Comparison of ENCODE assay signal across 13 cellular contexts in genomic region chr5:145908206-145908945, GRCh38. TPM values are rescaled to one million over a fixed set of nuclear protein-coding genes. Genes with fewer than 3 reads are reported as not detected.
DNase-seq lines count a peak whose midpoint lies in the region; ATAC-seq and TF ChIP-seq lines count a peak whose summit lies in the region.
"Had no signal": no experiment of that assay in that cellular context is flagged by ENCODE, and none has a peak within 500 bp of the region (broad histone marks: within the 10 kb centered on the region; RNA-seq: fewer than 3 reads in every experiment).

No MANE protein-coding gene starts in this region.

- intact Hi-C loops in PC-9 (cut with micrococcal nuclease; ENCODE audit: unreplicated experiment): no loop called here
- intact Hi-C loops in esophagus muscularis mucosa (cut with DNase I): no loop called here
- intact Hi-C loops in activated CD8-positive, alpha-beta T cell treated with anti-CD3 and anti-CD28 coated beads for 36 hours (cut with micrococcal nuclease): no loop called here

- H3F3A ChIP-seq in GM23338 (replicated peaks; ENCODE audit: low read depth) (no peaks in the 10 kb centered on the region), PC-9 (ENCODE audit: insufficient read depth, low read depth) (no peaks in the 10 kb centered on the region)

- no peak for TF ChIP-seq EP300 in esophagus muscularis mucosa (IDR thresholded peaks at IDR 0.05)

- H3K27me3 ChIP-seq in GM23338 (ENCODE audit: insufficient read depth) (no peaks in the 10 kb centered on the region), PC-9 (ENCODE audit: insufficient read depth, low read depth) (no peaks in the 10 kb centered on the region), esophagus muscularis mucosa (no peaks in the 10 kb centered on the region)
- H3K27me3 ChIP-seq in CD8-positive, alpha-beta memory T cell (ENCODE audit: insufficient read depth, low read length, poor library complexity, severe bottlenecking): no peaks in the 10 kb centered on the region
- H3K27me3 ChIP-seq: heart left ventricle, Peyer's patch had no signal

- H2AFZ ChIP-seq in GM23338 (peak overlapping the region; percentile 9; the same call in 1 of the 2 replicates), PC-9 (no peak overlapping the region)

- CTCF ChIA-PET in PC-9 (lab: Charles Lee): interaction anchor here (0.7 to 1.6 kb wide), 2 partner anchors 17 to 133 kb away, joined by 3 read pairs; no protein-coding TSS in a partner anchor
- CTCF ChIA-PET in CD8-positive, alpha-beta memory T cell (lab: Charles Lee): no interaction called here
- CTCF ChIA-PET in activated CD8-positive, alpha-beta T cell treated with anti-CD3 and anti-CD28 coated beads for 36 hours (lab: Charles Lee): interaction anchor here (1.0 kb wide), 1 partner anchor 142 kb away, joined by 3 read pairs; no protein-coding TSS in a partner anchor

- BruUV-seq in PC-9 (replicated peaks; lab: Mats Ljungman, UMichigan): no TSS peak

- H4K20me1 ChIP-seq in GM23338 (replicated peaks; ENCODE audit: insufficient read depth): no peaks in the 10 kb centered on the region
- H4K20me1 ChIP-seq in PC-9 (ENCODE audit: insufficient read depth): no peaks in the 10 kb centered on the region

- H3K9me2 ChIP-seq in GM23338 (ENCODE audit: insufficient read depth) (no peaks in the 10 kb centered on the region), PC-9 (ENCODE audit: insufficient read depth) (no peaks in the 10 kb centered on the region)

- peak; percentile 62 for DNase-seq in GM23338 (ENCODE audit: low spot score)
- no peak for DNase-seq in PC-9
- DNase-seq in esophagus muscularis mucosa (ENCODE audit: extremely low spot score): peak; percentile 47
- DNase-seq in putamen (ENCODE audit: low spot score): peak; percentile 39
- DNase-seq in CD8-positive, alpha-beta memory T cell: no peak
- no peak for DNase-seq in activated CD8-positive, alpha-beta T cell treated with anti-CD3 and anti-CD28 coated beads for 36 hours
- DNase-seq: activated naive CD8-positive, alpha-beta T cell treated with anti-CD3 and anti-CD28 coated beads for 36 hours; DMS79; heart left ventricle; Peyer's patch; psoas muscle; T1000 had no signal

- POLR2A ChIA-PET in PC-9 (lab: Charles Lee; ENCODE audit: unreplicated experiment): no interaction called here
- POLR2A ChIA-PET in CD8-positive, alpha-beta memory T cell (lab: Charles Lee): no interaction called here
- POLR2A ChIA-PET in activated CD8-positive, alpha-beta T cell treated with anti-CD3 and anti-CD28 coated beads for 36 hours (lab: Charles Lee): no interaction called here

- H3K36me3 ChIP-seq in GM23338 (ENCODE audit: insufficient read depth) (no peaks in the 10 kb centered on the region), PC-9 (ENCODE audit: low read depth) (no peaks in the 10 kb centered on the region), esophagus muscularis mucosa (no peaks in the 10 kb centered on the region)
- no peaks in the 10 kb centered on the region for H3K36me3 ChIP-seq in CD8-positive, alpha-beta memory T cell (ENCODE audit: insufficient read depth, low read length)
- H3K36me3 ChIP-seq: heart left ventricle, Peyer's patch had no signal

- H3K9me3 ChIP-seq in PC-9 (ENCODE audit: insufficient read depth, low read depth): no peaks in the 10 kb centered on the region
- H3K9me3 ChIP-seq in esophagus muscularis mucosa: no peaks in the 10 kb centered on the region
- no peaks in the 10 kb centered on the region for H3K9me3 ChIP-seq in CD8-positive, alpha-beta memory T cell (ENCODE audit: low read length)
- H3K9me3 ChIP-seq: heart left ventricle, Peyer's patch, psoas muscle had no signal

- H3K4me3 ChIP-seq in GM23338: no peak overlapping the region
- H3K4me3 ChIP-seq in PC-9: no peak overlapping the region
- no peak overlapping the region for H3K4me3 ChIP-seq in esophagus muscularis mucosa
- H3K4me3 ChIP-seq in CD8-positive, alpha-beta memory T cell (ENCODE audit: low read length): no peak overlapping the region
- H3K4me3 ChIP-seq: heart left ventricle, Peyer's patch, psoas muscle had no signal

- H3K4me1 ChIP-seq in GM23338 (ENCODE audit: insufficient read depth): 0 out of 2 replicates have a peak, but pooled peaks cover 5% of the 10 kb centered on the region
- no peaks in the 10 kb centered on the region for H3K4me1 ChIP-seq in PC-9 (replicated peaks; ENCODE audit: insufficient read depth)
- H3K4me1 ChIP-seq in esophagus muscularis mucosa: no peaks in the 10 kb centered on the region
- no peaks in the 10 kb centered on the region for H3K4me1 ChIP-seq in CD8-positive, alpha-beta memory T cell (ENCODE audit: insufficient read depth, low read length)
- H3K4me1 ChIP-seq: heart left ventricle, psoas muscle had no signal

- TF ChIP-seq CTCF in GM23338 (conservative IDR thresholded peaks at IDR 0.05; ENCODE audit: low read depth in 2 of 2) (peak; percentile 55 to 62), PC-9 (conservative IDR thresholded peaks at IDR 0.05) (peak; percentile 63), esophagus muscularis mucosa (IDR thresholded peaks at IDR 0.05) (no peak)
- no peak for TF ChIP-seq CTCF in activated CD8-positive, alpha-beta T cell treated with anti-CD3 and anti-CD28 coated beads for 36 hours (IDR thresholded peaks at IDR 0.05)

- no peak overlapping the region for H3K4me3 Mint-ChIP-seq in GM23338
- H3K4me3 Mint-ChIP-seq in CD8-positive, alpha-beta memory T cell: no peak overlapping the region
- H3K4me3 Mint-ChIP-seq in activated CD8-positive, alpha-beta T cell treated with anti-CD3 and anti-CD28 coated beads for 36 hours: no peak overlapping the region
- H3K4me3 Mint-ChIP-seq: activated naive CD8-positive, alpha-beta T cell treated with anti-CD3 and anti-CD28 coated beads for 36 hours had no signal

- H3K4me2 ChIP-seq in GM23338: no peak overlapping the region
- H3K4me2 ChIP-seq in PC-9: no peak overlapping the region

- H3K9me3 Mint-ChIP-seq in GM23338: no peaks in the 10 kb centered on the region
- no peaks in the 10 kb centered on the region for H3K9me3 Mint-ChIP-seq in CD8-positive, alpha-beta memory T cell
- no peaks in the 10 kb centered on the region for H3K9me3 Mint-ChIP-seq in activated CD8-positive, alpha-beta T cell treated with anti-CD3 and anti-CD28 coated beads for 36 hours
- H3K9me3 Mint-ChIP-seq: activated naive CD8-positive, alpha-beta T cell treated with anti-CD3 and anti-CD28 coated beads for 36 hours had no signal

- no peaks in the 10 kb centered on the region for H3K79me2 ChIP-seq in GM23338 (replicated peaks; ENCODE audit: insufficient read depth)
- no peaks in the 10 kb centered on the region for H3K79me2 ChIP-seq in PC-9 (ENCODE audit: low read depth)

- ATAC-seq in GM23338: peak; percentile 68
- no peak for ATAC-seq in GM21528 (IDR thresholded peaks at IDR 0.05; ENCODE audit: low FRiP score, unreplicated experiment)
- no peak for ATAC-seq in activated CD8-positive, alpha-beta T cell treated with anti-CD3 and anti-CD28 coated beads for 36 hours
- ATAC-seq: heart left ventricle, psoas muscle had no signal

- no peaks in the 10 kb centered on the region for H3K36me3 Mint-ChIP-seq in GM23338 (ENCODE audit: low read depth)
- no peaks in the 10 kb centered on the region for H3K36me3 Mint-ChIP-seq in CD8-positive, alpha-beta memory T cell
- no peaks in the 10 kb centered on the region for H3K36me3 Mint-ChIP-seq in activated CD8-positive, alpha-beta T cell treated with anti-CD3 and anti-CD28 coated beads for 36 hours (ENCODE audit: low read depth)
- H3K36me3 Mint-ChIP-seq: activated naive CD8-positive, alpha-beta T cell treated with anti-CD3 and anti-CD28 coated beads for 36 hours had no signal

- WGBS in esophagus muscularis mucosa: 70% methylated on average over 3 of the region's 3 CpGs

- peaks cover 7% of the 10 kb centered on the region for H3K4me1 Mint-ChIP-seq in GM23338
- H3K4me1 Mint-ChIP-seq in CD8-positive, alpha-beta memory T cell: no peaks in the 10 kb centered on the region
- H3K4me1 Mint-ChIP-seq in activated CD8-positive, alpha-beta T cell treated with anti-CD3 and anti-CD28 coated beads for 36 hours (ENCODE audit: low read depth): no peaks in the 10 kb centered on the region
- H3K4me1 Mint-ChIP-seq: activated naive CD8-positive, alpha-beta T cell treated with anti-CD3 and anti-CD28 coated beads for 36 hours had no signal

- peaks cover 4% of the 10 kb centered on the region for H3K27me3 Mint-ChIP-seq in GM23338 (ENCODE audit: insufficient read depth, low read depth, poor library complexity)
- peaks cover 4 to 5% of the 10 kb centered on the region in 2 donors for H3K27me3 Mint-ChIP-seq in CD8-positive, alpha-beta memory T cell
- peaks cover 2% of the 10 kb centered on the region for H3K27me3 Mint-ChIP-seq in activated CD8-positive, alpha-beta T cell treated with anti-CD3 and anti-CD28 coated beads for 36 hours

- TF ChIP-seq POLR2A in esophagus muscularis mucosa (IDR thresholded peaks at IDR 0.05; ENCODE audit: low read depth): no peak

- no peak overlapping the region for H3K27ac Mint-ChIP-seq in GM23338
- no peak overlapping the region for H3K27ac Mint-ChIP-seq in CD8-positive, alpha-beta memory T cell
- no peak overlapping the region for H3K27ac Mint-ChIP-seq in activated CD8-positive, alpha-beta T cell treated with anti-CD3 and anti-CD28 coated beads for 36 hours
- H3K27ac Mint-ChIP-seq: activated naive CD8-positive, alpha-beta T cell treated with anti-CD3 and anti-CD28 coated beads for 36 hours had no signal

- H3K27ac ChIP-seq in GM23338 (ENCODE audit: low read depth): no peak overlapping the region
- H3K27ac ChIP-seq in PC-9: no peak overlapping the region
- H3K27ac ChIP-seq in esophagus muscularis mucosa (replicated peaks in 1 of 4): no peak overlapping the region
- H3K27ac ChIP-seq in CD8-positive, alpha-beta memory T cell (ENCODE audit: low read depth, low read length): no peak overlapping the region
- H3K27ac ChIP-seq: heart left ventricle, Peyer's patch, psoas muscle had no signal

TF ChIP-seq in GM23338, 12 proteins besides CTCF, POLR2A, EP300 and RAD21 (continues in another document):
- TF ChIP-seq CREB1 (CRISPR knock-in tag; IDR thresholded peaks at IDR 0.05; ENCODE audit: low read depth): no peak

RNA-seq across cellular contexts. Expression of gene SH3RF2, which starts 28.0 kb away (rescaled TPM):
- 1.1 and 2.4 TPM in 2 replicates for total RNA-seq in GM23338 (2014; rRNA removed; shearing (Covaris generic))
- 0.80 and 1.7 TPM in 2 replicates for polyA plus RNA-seq in GM23338 (2016; fragmentation: Nextera tagmentation; extraction: Ambion mirVana)
- total RNA-seq in PC-9 (2021): 30.9 and 37.2 TPM in 2 replicates
- total RNA-seq in esophagus muscularis mucosa: 1 to 10 TPM in 3 of 4 donors, under 1 TPM in 1; 0.66 to 2.1 (median 1.5) TPM
- total RNA-seq in CD8-positive, alpha-beta memory T cell: under 1 TPM in 1 of 2 experiments, not detected in 1; 0.09 TPM
- 0.51 TPM for polyA plus RNA-seq in CD8-positive, alpha-beta memory T cell
- total RNA-seq in activated CD8-positive, alpha-beta T cell treated with anti-CD3 and anti-CD28 coated beads for 36 hours: not detected
- total RNA-seq: activated naive CD8-positive, alpha-beta T cell treated with anti-CD3 and anti-CD28 coated beads for 36 hours had no signal

RNA-seq across cellular contexts. Expression of gene GRXCR2, which starts 35.6 kb away (rescaled TPM):
- not detected in 2 replicates for total RNA-seq in GM23338 (2014; rRNA removed; shearing (Covaris generic))
- polyA plus RNA-seq in GM23338 (2016; fragmentation: Nextera tagmentation; extraction: Ambion mirVana): not detected in 2 replicates
- total RNA-seq in PC-9 (2021) (not detected in 2 replicates), esophagus muscularis mucosa (not detected)
- total RNA-seq in CD8-positive, alpha-beta memory T cell: not detected
- polyA plus RNA-seq in CD8-positive, alpha-beta memory T cell: not detected
- not detected for total RNA-seq in activated CD8-positive, alpha-beta T cell treated with anti-CD3 and anti-CD28 coated beads for 36 hours
- total RNA-seq: activated naive CD8-positive, alpha-beta T cell treated with anti-CD3 and anti-CD28 coated beads for 36 hours; Peyer's patch; psoas muscle had no signal
- polyA plus RNA-seq: psoas muscle had no signal

Comparison
In these comparisons a context has a peak if more than half of its experiments do, and no peak if none do; other contexts are left out.
1. DNase-seq: peak in GM23338 (single experiment), esophagus muscularis mucosa (single experiment) and putamen (single experiment); none in PC-9 (0 of 2), CD8-positive, alpha-beta memory T cell (0 of 5) and activated CD8-positive, alpha-beta T cell treated with anti-CD3 and anti-CD28 coated beads for 36 hours (single experiment).
2. CTCF ChIP-seq: peak in GM23338 (2 of 2) and PC-9 (single experiment); none in esophagus muscularis mucosa (0 of 3) and activated CD8-positive, alpha-beta T cell treated with anti-CD3 and anti-CD28 coated beads for 36 hours (single experiment).